In genomic region chr7:157239571-157240270, GRCh38 we compare ENCODE assay signal across 15 cellular contexts.
"Had no signal": no experiment of that assay in that cellular context is flagged by ENCODE, and none has a peak within 500 bp of the region (broad histone marks: within the 10 kb centered on the region; RNA-seq: fewer than 3 reads in every experiment).

No MANE protein-coding gene starts in this region.

- H3K4me3 Mint-ChIP-seq: activated T-cell treated with anti-CD3 and anti-CD28 coated beads, Interleukin-2, amount 50 U/mL, for 72 hours; nephron had no signal

- H3K36me3 ChIP-seq: colonic mucosa, prostate gland had no signal

- H3K4me3 ChIP-seq: colonic mucosa, gastrocnemius medialis, left lung, prostate gland, spleen, upper lobe of left lung had no signal

- H3K27ac Mint-ChIP-seq: activated T-cell treated with anti-CD3 and anti-CD28 coated beads, Interleukin-2, amount 50 U/mL, for 72 hours; nephron had no signal

- H3K9me3 ChIP-seq: colonic mucosa, gastrocnemius medialis, left lung, prostate gland, spleen, upper lobe of left lung had no signal

- H3K27me3 ChIP-seq: colonic mucosa, gastrocnemius medialis, left lung, spleen, upper lobe of left lung had no signal

- ATAC-seq: activated CD4-positive, CD25-positive, alpha-beta regulatory T cell treated with anti-CD3 and anti-CD28 coated beads, Interleukin-2, amount 50 U/mL, for 24 hours; activated T-cell treated with anti-CD3 and anti-CD28 coated beads, Interleukin-2, amount 50 U/mL, for 72 hours; gastrocnemius medialis; left lung; sciatic nerve had no signal

- H3K9me3 Mint-ChIP-seq: nephron had no signal

- FAIRE-seq: keratinocyte had no signal

- H3K4me1 Mint-ChIP-seq: nephron had no signal

- H3K4me1 ChIP-seq: colonic mucosa, gastrocnemius medialis, left lung, prostate gland, spleen, upper lobe of left lung had no signal

- DNase-seq: activated CD4-positive, alpha-beta T cell treated with anti-CD3 and anti-CD28 coated beads, Interleukin-2, amount 50 U/mL, for 4 hours; activated gamma-delta T cell treated with Interleukin-2 at 50 U/mL for 16 hours; activated T-cell treated with anti-CD3 and anti-CD28 coated beads, Interleukin-2, amount 50 U/mL, for 72 hours; colonic mucosa; gastrocnemius medialis; left lung; mesenchymal stem cell; spleen; stimulated activated naive CD4-positive, alpha-beta T cell; upper lobe of left lung had no signal

- H3K27ac ChIP-seq: colonic mucosa, gastrocnemius medialis, left lung, prostate gland, spleen, upper lobe of left lung had no signal
